8 cellular contexts compared by ENCODE assay signal in genomic region chr18:59988098-59988706, GRCh38.
DNase-seq lines count a peak whose midpoint lies in the region; TF ChIP-seq lines count a peak whose summit lies in the region.

No MANE protein-coding gene starts in this region.

- no peak overlapping the region for H3K27ac ChIP-seq in HEK293 (ENCODE audit: extremely low read depth, low read depth, low read length)
- no peak overlapping the region for H3K27ac ChIP-seq in prostate gland

- CTCF ChIA-PET in HEK293 (lab: Yijun Ruan, JAX), result interaction anchor here (0.5 to 3.2 kb wide), 57 partner anchors 8 to 1516 kb away, joined by 3 to 40 read pairs (median 4); partner anchors contain the start of genes CCBE1 and MC4R

- no peak for TF ChIP-seq POLR2A in prostate gland (IDR thresholded peaks at IDR 0.05)

- H3K9me3 ChIP-seq in HEK293 (ENCODE audit: control insufficient read depth, insufficient read depth, low read depth, low read length), result no peaks in the 10 kb centered on the region
- H3K9me3 ChIP-seq in prostate gland, result no peaks in the 10 kb centered on the region

- no peak overlapping the region for H3K4me3 ChIP-seq in HEK293 (ENCODE audit: low read depth, low read length)
- H3K4me3 ChIP-seq in fibroblast of pulmonary artery (replicated peaks; ENCODE audit: low read depth, low read length), result no peak overlapping the region
- no peak overlapping the region for H3K4me3 ChIP-seq in prostate gland

- H3K27me3 ChIP-seq in prostate gland (replicated peaks; ENCODE audit: insufficient read depth), result no peaks in the 10 kb centered on the region

- intact Hi-C loops in prostate gland (cut with DNase I), result loop anchor here (5.0 kb wide), 1 partner anchor 559 kb away; no protein-coding TSS in a partner anchor

- WGBS in prostate gland, result 23% methylated on average over 5 of the region's 5 CpGs

- H3K4me1 ChIP-seq in HEK293 (ENCODE audit: control insufficient read depth, insufficient read depth, low read length), result peaks cover 10% of the 10 kb centered on the region
- H3K4me1 ChIP-seq in prostate gland (replicated peaks), result no peaks in the 10 kb centered on the region

- DNase-seq in Daoy (ENCODE audit: low read depth) (peak; percentile 46), NCI-H69 (lab: John Stamatoyannopoulos, UW) (peak; percentile 78), fibroblast of pulmonary artery (ENCODE audit: low read depth) (peak; percentile 78), prostate gland (ENCODE audit: low spot score) (peak; percentile 34), NCI-H2029 treated with DMSO at 0.1 percent for 48 hours (lab: John Stamatoyannopoulos, UW) (no peak), HuH-7.5 (ENCODE audit: low spot score) (no peak)
- DNase-seq in activated CD8-positive, alpha-beta memory T cell treated with anti-CD3 and anti-CD28 coated beads, Interleukin-2, amount 50 U/mL, for 48 hours, result peak; percentile 59

- H3K36me3 ChIP-seq in HEK293 (ENCODE audit: control insufficient read depth in 2 of 2, insufficient read depth in 1 of 2, low read length in 2 of 2) (no peaks in the 10 kb centered on the region), prostate gland (no peaks in the 10 kb centered on the region)

- POLR2A ChIA-PET in HEK293 (lab: Yijun Ruan, JAX), result interaction anchor here (0.7 to 5.7 kb wide), 4 partner anchors 25 to 87 kb away, joined by 3 to 54 read pairs (median 4); partner anchors contain the start of gene PMAIP1

- TF ChIP-seq CTCF in HEK293 (tag by site-specific recombination; IDR thresholded peaks at IDR 0.05) (peak; percentile 67), fibroblast of pulmonary artery (IDR thresholded peaks at IDR 0.05; ENCODE audit: low read length, missing control alignments) (peak; percentile 96), prostate gland (IDR thresholded peaks at IDR 0.05) (peak in 3 of 4 experiments; percentile 72 to 88 (median 83))

TF ChIP-seq in HEK293, 187 proteins besides CTCF, POLR2A, EP300 and RAD21:
- no peak for TF ChIP-seq ZNF133 (tag by site-specific recombination; IDR thresholded peaks at IDR 0.05)
- TF ChIP-seq ZNF664 (tag by site-specific recombination; IDR thresholded peaks at IDR 0.05), result peak; percentile 47; the same call in 1 of the 2 replicates
- TF ChIP-seq YY2 (tag by site-specific recombination; IDR thresholded peaks at IDR 0.05), result no peak
- TF ChIP-seq TSHZ1 (tag by site-specific recombination; IDR thresholded peaks at IDR 0.05; ENCODE audit: borderline replicate concordance), result no peak
- TF ChIP-seq ZNF654 (tag by site-specific recombination; IDR thresholded peaks at IDR 0.05; ENCODE audit: low read depth), result peak; percentile 78

Comparison
In these comparisons a context has a peak if more than half of its experiments do, and no peak if none do; other contexts are left out.
1. DNase-seq: peak in Daoy (single experiment), NCI-H69 (single experiment), activated CD8-positive, alpha-beta memory T cell treated with anti-CD3 and anti-CD28 coated beads, Interleukin-2, amount 50 U/mL, for 48 hours (single experiment), fibroblast of pulmonary artery (single experiment) and prostate gland (single experiment); none in NCI-H2029 treated with DMSO at 0.1 percent for 48 hours (single experiment) and HuH-7.5 (single experiment).
2. Peak in every context shown above with its lines, with median percentiles within 50 percentile points of each other: CTCF ChIP-seq.